In genomic region chr5:34505731-34506130, GRCh38 we compare ENCODE assay signal across 29 cellular contexts.
"Had no signal": no experiment of that assay in that cellular context is flagged by ENCODE, and none has a peak within 500 bp of the region (broad histone marks: within the 10 kb centered on the region; RNA-seq: fewer than 3 reads in every experiment).

No MANE protein-coding gene starts in this region.

- H3K36me3 Mint-ChIP-seq: activated naive CD8-positive, alpha-beta T cell treated with anti-CD3 and anti-CD28 coated beads, Interleukin-2, amount 10 ng/mL, durations not matched to agents 7 days and 5 days; brain; IgD-negative memory B cell had no signal

- ATAC-seq: activated CD8-positive, alpha-beta T cell treated with anti-CD3 and anti-CD28 coated beads for 36 hours; activated T-cell treated with anti-CD3 and anti-CD28 coated beads, Interleukin-2, amount 50 U/mL, for 72 hours; activated T-helper 17 cell treated with anti-CD3 and anti-CD28 coated beads, Interleukin-2, amount 50 U/mL, for 72 hours; PC-3 had no signal

- H3K27ac Mint-ChIP-seq: activated CD4-positive, alpha-beta T cell treated with anti-CD3 and anti-CD28 coated beads, Interleukin-2, amount 10 ng/mL, durations not matched to agents 24 days and 14 days; activated CD8-positive, alpha-beta T cell treated with anti-CD3 and anti-CD28 coated beads for 36 hours; activated naive CD8-positive, alpha-beta T cell treated with anti-CD3 and anti-CD28 coated beads, Interleukin-2, amount 10 ng/mL, durations not matched to agents 7 days and 5 days; activated T-cell treated with anti-CD3 and anti-CD28 coated beads, Interleukin-2, amount 50 U/mL, for 72 hours; activated T-helper 17 cell treated with anti-CD3 and anti-CD28 coated beads, Interleukin-2, amount 50 U/mL, for 72 hours; IgD-negative memory B cell; T-helper 1 cell treated with Interleukin-12 subunit alpha and Interleukin-12 subunit beta and Interleukin-4 antibody, amounts not matched to agents 30 μg/mL and 1 μg/mL, for 36 hours; T-helper 2 cell treated with Interferon-gamma antibody and Interleukin-4, amounts not matched to agents 5 μg/mL and 100 μg/mL, for 36 hours had no signal

- H3K9me3 ChIP-seq: Peyer's patch, SJSA1, SK-N-SH had no signal

- H3K36me3 ChIP-seq: Peyer's patch, SJSA1 had no signal

- DNase-seq: activated CD4-positive, alpha-beta T cell treated with anti-CD3 and anti-CD28 coated beads, Interleukin-2, amount 10 ng/mL, durations not matched to agents 24 days and 14 days; activated CD4-positive, alpha-beta T cell treated with anti-CD3 and anti-CD28 coated beads, Interleukin-2, amount 50 U/mL, for 4 hours; activated CD8-positive, alpha-beta T cell treated with anti-CD3 and anti-CD28 coated beads for 36 hours; activated effector memory CD4-positive, alpha-beta T cell treated with anti-CD3 and anti-CD28 coated beads, Interleukin-2, amount 50 U/mL, for 16 hours; activated naive CD4-positive, alpha-beta T cell; activated naive CD4-positive, alpha-beta T cell treated with anti-CD3 and anti-CD28 coated beads, Interleukin-2, amount 50 U/mL, for 16 hours; activated naive CD8-positive, alpha-beta T cell treated with anti-CD3 and anti-CD28 coated beads, Interleukin-2, amount 10 ng/mL, durations not matched to agents 7 days and 5 days; activated T-cell treated with anti-CD3 and anti-CD28 coated beads, Interleukin-2, amount 50 U/mL, for 1 hour; activated T-cell treated with anti-CD3 and anti-CD28 coated beads, Interleukin-2, amount 50 U/mL, for 72 hours; Karpas-422; KBM-7; NCI-H1105; NCI-H1417 treated with DMSO at 0.1 percent for 48 hours; NCI-H187 treated with DMSO at 0.1 percent for 48 hours; NCI-H2081; NCI-H2171 treated with DMSO at 0.1 percent for 48 hours; NCI-H2227 treated with DMSO at 0.1 percent for 48 hours; NCI-H524 treated with DMSO at 0.1 percent for 48 hours; PC-3; Peyer's patch; RPMI8226; SHP77 treated with DMSO at 0.1 percent for 48 hours; SK-N-SH had no signal

- H3K4me3 Mint-ChIP-seq: activated CD4-positive, alpha-beta T cell treated with anti-CD3 and anti-CD28 coated beads, Interleukin-2, amount 10 ng/mL, durations not matched to agents 24 days and 14 days; activated CD8-positive, alpha-beta T cell treated with anti-CD3 and anti-CD28 coated beads for 36 hours; activated naive CD8-positive, alpha-beta T cell treated with anti-CD3 and anti-CD28 coated beads, Interleukin-2, amount 10 ng/mL, durations not matched to agents 7 days and 5 days; activated T-cell treated with anti-CD3 and anti-CD28 coated beads, Interleukin-2, amount 50 U/mL, for 72 hours; activated T-helper 17 cell treated with anti-CD3 and anti-CD28 coated beads, Interleukin-2, amount 50 U/mL, for 72 hours; brain; IgD-negative memory B cell; T-helper 1 cell treated with Interleukin-12 subunit alpha and Interleukin-12 subunit beta and Interleukin-4 antibody, amounts not matched to agents 30 μg/mL and 1 μg/mL, for 36 hours; T-helper 2 cell treated with Interferon-gamma antibody and Interleukin-4, amounts not matched to agents 5 μg/mL and 100 μg/mL, for 36 hours had no signal

- H3K9me3 Mint-ChIP-seq: activated CD4-positive, alpha-beta T cell treated with anti-CD3 and anti-CD28 coated beads, Interleukin-2, amount 10 ng/mL, durations not matched to agents 24 days and 14 days; activated CD8-positive, alpha-beta T cell treated with anti-CD3 and anti-CD28 coated beads for 36 hours; activated naive CD8-positive, alpha-beta T cell treated with anti-CD3 and anti-CD28 coated beads, Interleukin-2, amount 10 ng/mL, durations not matched to agents 7 days and 5 days; activated T-cell treated with anti-CD3 and anti-CD28 coated beads, Interleukin-2, amount 50 U/mL, for 72 hours; activated T-helper 17 cell treated with anti-CD3 and anti-CD28 coated beads, Interleukin-2, amount 50 U/mL, for 72 hours; T-helper 1 cell treated with Interleukin-12 subunit alpha and Interleukin-12 subunit beta and Interleukin-4 antibody, amounts not matched to agents 30 μg/mL and 1 μg/mL, for 36 hours; T-helper 2 cell treated with Interferon-gamma antibody and Interleukin-4, amounts not matched to agents 5 μg/mL and 100 μg/mL, for 36 hours had no signal

- H3K4me1 Mint-ChIP-seq: activated CD4-positive, alpha-beta T cell treated with anti-CD3 and anti-CD28 coated beads, Interleukin-2, amount 10 ng/mL, durations not matched to agents 24 days and 14 days; activated naive CD8-positive, alpha-beta T cell treated with anti-CD3 and anti-CD28 coated beads, Interleukin-2, amount 10 ng/mL, durations not matched to agents 7 days and 5 days; activated T-helper 17 cell treated with anti-CD3 and anti-CD28 coated beads, Interleukin-2, amount 50 U/mL, for 72 hours had no signal

- H3K27me3 ChIP-seq: Peyer's patch, SJSA1 had no signal

- H3K27ac ChIP-seq: Peyer's patch, SJSA1 had no signal

- H3K4me1 ChIP-seq: Peyer's patch had no signal

- H3K4me3 ChIP-seq: Peyer's patch, SJSA1 had no signal

- H3K27me3 Mint-ChIP-seq: IgD-negative memory B cell had no signal
